1 cellular context compared by ENCODE assay signal in genomic region chr6:34602318-34603111, GRCh38.
TF ChIP-seq lines count a peak whose summit lies in the region.

No MANE protein-coding gene starts in this region.

TF ChIP-seq in HepG2, 621 proteins besides CTCF, POLR2A, EP300 and RAD21 (continued from another document and continues in another):
- TF ChIP-seq BCL6 (CRISPR knock-in tag; IDR thresholded peaks at IDR 0.05) (0 out of 2 replicates have a peak, but pooled peaks have one; percentile 9), PHF21A (CRISPR knock-in tag; IDR thresholded peaks at IDR 0.05) (no peak), ZBTB10 (CRISPR knock-in tag; IDR thresholded peaks at IDR 0.05; ENCODE audit: borderline replicate concordance) (no peak), NCOR1 (IDR thresholded peaks at IDR 0.05; ENCODE audit: borderline replicate concordance, low read length) (no peak), ELF3 (CRISPR knock-in tag; IDR thresholded peaks at IDR 0.05) (no peak), CBX1 (IDR thresholded peaks at IDR 0.05; ENCODE audit: low read depth) (no peak), HDAC6 (IDR thresholded peaks at IDR 0.05; ENCODE audit: low read depth, low read length) (no peak), TAF1 (CRISPR knock-in tag; IDR thresholded peaks at IDR 0.05) (no peak), MEF2D (CRISPR knock-in tag; IDR thresholded peaks at IDR 0.05) (no peak), TARDBP (CRISPR knock-in tag; IDR thresholded peaks at IDR 0.05) (no peak), TGIF2 (CRISPR knock-in tag; IDR thresholded peaks at IDR 0.05) (peak; percentile 63; the same call in 1 of the 2 replicates), RNF219 (CRISPR knock-in tag; IDR thresholded peaks at IDR 0.05) (no peak), MED8 (CRISPR knock-in tag; IDR thresholded peaks at IDR 0.05; ENCODE audit: insufficient replicate concordance) (no peak), MBD4 (IDR thresholded peaks at IDR 0.05; ENCODE audit: borderline replicate concordance, low read length) (no peak), PCBP1 (IDR thresholded peaks at IDR 0.05; ENCODE audit: borderline replicate concordance, low read depth, low read length) (no peak), DR1 (CRISPR knock-in tag; IDR thresholded peaks at IDR 0.05) (no peak), TFDP2 (CRISPR knock-in tag; IDR thresholded peaks at IDR 0.05) (no peak), THAP11 (CRISPR knock-in tag; IDR thresholded peaks at IDR 0.05) (no peak), FOSL2 (CRISPR knock-in tag; IDR thresholded peaks at IDR 0.05) (peak; percentile 97), ATRX (CRISPR knock-in tag; IDR thresholded peaks at IDR 0.05; ENCODE audit: borderline replicate concordance) (no peak), ZFP37 (CRISPR knock-in tag; IDR thresholded peaks at IDR 0.05; ENCODE audit: borderline replicate concordance) (no peak), STAG1 (CRISPR knock-in tag; IDR thresholded peaks at IDR 0.05) (peak; percentile 16; the same call in 1 of the 2 replicates), ZNF460 (CRISPR knock-in tag; IDR thresholded peaks at IDR 0.05; ENCODE audit: borderline replicate concordance) (no peak), ZNF317 (CRISPR knock-in tag; IDR thresholded peaks at IDR 0.05) (peak; percentile 65; the same call in 1 of the 2 replicates), JUND (CRISPR knock-in tag; IDR thresholded peaks at IDR 0.05) (peak; percentile 59; the same call in 1 of the 2 replicates), SP140L (CRISPR knock-in tag; IDR thresholded peaks at IDR 0.05; ENCODE audit: borderline replicate concordance) (no peak), HNF1A (IDR thresholded peaks at IDR 0.05; ENCODE audit: low read depth) (peak; percentile 67), HNF1A (CRISPR knock-in tag; IDR thresholded peaks at IDR 0.05; ENCODE audit: borderline replicate concordance) (peak; percentile 72; the same call in 1 of the 2 replicates), GPBP1L1 (CRISPR knock-in tag; IDR thresholded peaks at IDR 0.05) (no peak), ZNF510 (CRISPR knock-in tag; IDR thresholded peaks at IDR 0.05; ENCODE audit: low read depth) (no peak), ZFP36L1 (CRISPR knock-in tag; IDR thresholded peaks at IDR 0.05) (no peak), MIXL1 (CRISPR knock-in tag; IDR thresholded peaks at IDR 0.05) (no peak), ZSCAN12 (CRISPR knock-in tag; IDR thresholded peaks at IDR 0.05) (no peak), ZFP82 (CRISPR knock-in tag; IDR thresholded peaks at IDR 0.05; ENCODE audit: borderline replicate concordance) (no peak), SALL1 (CRISPR knock-in tag; IDR thresholded peaks at IDR 0.05) (peak; percentile 44; the same call in 1 of the 2 replicates), ZNF235 (CRISPR knock-in tag; IDR thresholded peaks at IDR 0.05; ENCODE audit: borderline replicate concordance) (peak; percentile 58; the same call in 1 of the 2 replicates), ZNF782 (CRISPR knock-in tag; IDR thresholded peaks at IDR 0.05; ENCODE audit: borderline replicate concordance) (0 out of 2 replicates have a peak, but pooled peaks have one; percentile 39), HMG20A (CRISPR knock-in tag; IDR thresholded peaks at IDR 0.05; ENCODE audit: borderline replicate concordance) (peak; percentile 12; the same call in 1 of the 2 replicates), CENPBD1 (CRISPR knock-in tag; IDR thresholded peaks at IDR 0.05; ENCODE audit: borderline replicate concordance, low read depth) (no peak), YEATS4 (CRISPR knock-in tag; IDR thresholded peaks at IDR 0.05; ENCODE audit: borderline replicate concordance) (no peak), ZBTB49 (CRISPR knock-in tag; IDR thresholded peaks at IDR 0.05; ENCODE audit: borderline replicate concordance) (no peak), ZFYVE20 (CRISPR knock-in tag; IDR thresholded peaks at IDR 0.05; ENCODE audit: borderline replicate concordance, low read depth) (no peak), MLLT10 (CRISPR knock-in tag; IDR thresholded peaks at IDR 0.05) (no peak), PRDM15 (CRISPR knock-in tag; IDR thresholded peaks at IDR 0.05) (no peak), KDM5B (CRISPR knock-in tag; IDR thresholded peaks at IDR 0.05; ENCODE audit: borderline replicate concordance) (no peak), ZBTB20 (CRISPR knock-in tag; IDR thresholded peaks at IDR 0.05; ENCODE audit: borderline replicate concordance, low read depth) (no peak), E2F5 (CRISPR knock-in tag; conservative IDR thresholded peaks at IDR 0.05) (no peak), MTF2 (CRISPR knock-in tag; IDR thresholded peaks at IDR 0.05; ENCODE audit: borderline replicate concordance) (no peak)
